1 cellular context compared by ENCODE assay signal in genomic region chr15:72189250-72189902, GRCh38.
TF ChIP-seq lines count a peak whose summit lies in the region.

No MANE protein-coding gene starts in this region.

TF ChIP-seq in A549, 52 proteins besides CTCF, POLR2A, EP300 and RAD21 (continued from another document):
- no peak for TF ChIP-seq BHLHE40 (IDR thresholded peaks at IDR 0.05; ENCODE audit: low read depth, low read length)
- no peak for TF ChIP-seq JUN (IDR thresholded peaks at IDR 0.05)
- TF ChIP-seq, protein P1, sequence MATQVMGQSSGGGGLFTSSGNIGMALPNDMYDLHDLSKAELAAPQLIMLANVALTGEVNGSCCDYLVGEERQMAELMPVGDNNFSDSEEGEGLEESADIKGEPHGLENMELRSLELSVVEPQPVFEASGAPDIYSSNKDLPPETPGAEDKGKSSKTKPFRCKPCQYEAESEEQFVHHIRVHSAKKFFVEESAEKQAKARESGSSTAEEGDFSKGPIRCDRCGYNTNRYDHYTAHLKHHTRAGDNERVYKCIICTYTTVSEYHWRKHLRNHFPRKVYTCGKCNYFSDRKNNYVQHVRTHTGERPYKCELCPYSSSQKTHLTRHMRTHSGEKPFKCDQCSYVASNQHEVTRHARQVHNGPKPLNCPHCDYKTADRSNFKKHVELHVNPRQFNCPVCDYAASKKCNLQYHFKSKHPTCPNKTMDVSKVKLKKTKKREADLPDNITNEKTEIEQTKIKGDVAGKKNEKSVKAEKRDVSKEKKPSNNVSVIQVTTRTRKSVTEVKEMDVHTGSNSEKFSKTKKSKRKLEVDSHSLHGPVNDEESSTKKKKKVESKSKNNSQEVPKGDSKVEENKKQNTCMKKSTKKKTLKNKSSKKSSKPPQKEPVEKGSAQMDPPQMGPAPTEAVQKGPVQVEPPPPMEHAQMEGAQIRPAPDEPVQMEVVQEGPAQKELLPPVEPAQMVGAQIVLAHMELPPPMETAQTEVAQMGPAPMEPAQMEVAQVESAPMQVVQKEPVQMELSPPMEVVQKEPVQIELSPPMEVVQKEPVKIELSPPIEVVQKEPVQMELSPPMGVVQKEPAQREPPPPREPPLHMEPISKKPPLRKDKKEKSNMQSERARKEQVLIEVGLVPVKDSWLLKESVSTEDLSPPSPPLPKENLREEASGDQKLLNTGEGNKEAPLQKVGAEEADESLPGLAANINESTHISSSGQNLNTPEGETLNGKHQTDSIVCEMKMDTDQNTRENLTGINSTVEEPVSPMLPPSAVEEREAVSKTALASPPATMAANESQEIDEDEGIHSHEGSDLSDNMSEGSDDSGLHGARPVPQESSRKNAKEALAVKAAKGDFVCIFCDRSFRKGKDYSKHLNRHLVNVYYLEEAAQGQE (IDR thresholded peaks at IDR 0.05) = no peak
- TF ChIP-seq POLR2AphosphoS2 (conservative IDR thresholded peaks at IDR 0.05; ENCODE audit: low read length) = no peak
- TF ChIP-seq SREBF2 (IDR thresholded peaks at IDR 0.05) = no peak
TF ChIP-seq in A549: peak in this region for 0.
